Comparison of ENCODE assay signal across 19 cellular contexts in the genomic region with DNA sequence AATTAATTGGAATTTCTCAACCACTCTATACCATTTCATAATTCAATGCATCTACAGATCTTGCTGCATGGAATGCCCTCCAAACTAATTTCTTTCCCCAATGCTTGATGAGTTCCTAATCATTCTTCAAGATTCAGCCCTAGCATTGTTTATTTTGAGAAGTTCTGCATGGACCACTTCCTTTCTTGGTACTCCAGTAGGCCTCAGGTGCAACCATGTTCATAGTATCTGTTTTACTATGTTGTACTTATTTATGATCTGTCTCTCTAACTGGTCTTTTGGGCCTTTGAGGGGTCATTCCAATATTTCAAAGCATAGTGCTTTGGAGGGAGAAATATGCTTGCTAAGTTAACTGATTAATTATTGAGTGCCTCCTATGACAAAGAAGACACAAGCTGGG.
"Had no signal": no experiment of that assay in that cellular context is flagged by ENCODE, and none has a peak within 500 bp of the region (broad histone marks: within the 10 kb centered on the region; RNA-seq: fewer than 3 reads in every experiment).

No MANE protein-coding gene starts in this region.

- H3K9me3 Mint-ChIP-seq: activated T-cell treated with anti-CD3 and anti-CD28 coated beads, Interleukin-2, amount 50 U/mL, for 4 hours; dendritic cell treated with granulocyte-macrophage colony-stimulating factor and Interleukin-4, amounts not matched to agents 40 ng/mL and 50 ng/mL, for 4 days; naive B cell; stimulated activated naive CD8-positive, alpha-beta T cell treated with anti-CD3 and anti-CD28 coated beads, Interleukin-15, Interleukin-2, amounts not matched to agents 100 ng/mL and 50 ng/mL, for 24 hours had no signal

- H3K36me3 ChIP-seq: cardiac muscle cell, ovary, suprapubic skin, transverse colon, uterus had no signal

- H3K4me3 Mint-ChIP-seq: activated T-cell treated with anti-CD3 and anti-CD28 coated beads, Interleukin-2, amount 50 U/mL, for 4 hours; dendritic cell treated with granulocyte-macrophage colony-stimulating factor and Interleukin-4, amounts not matched to agents 40 ng/mL and 50 ng/mL, for 4 days; naive B cell; stimulated activated naive CD8-positive, alpha-beta T cell treated with anti-CD3 and anti-CD28 coated beads, Interleukin-15, Interleukin-2, amounts not matched to agents 100 ng/mL and 50 ng/mL, for 24 hours had no signal

- H3K27ac Mint-ChIP-seq: dendritic cell treated with granulocyte-macrophage colony-stimulating factor and Interleukin-4, amounts not matched to agents 40 ng/mL and 50 ng/mL, for 4 days; stimulated activated naive CD8-positive, alpha-beta T cell treated with anti-CD3 and anti-CD28 coated beads, Interleukin-15, Interleukin-2, amounts not matched to agents 100 ng/mL and 50 ng/mL, for 24 hours had no signal

- ATAC-seq: activated T-cell treated with anti-CD3 and anti-CD28 coated beads, Interleukin-2, amount 50 U/mL, for 4 hours; esophagus mucosa; mucosa of descending colon; psoas muscle; right cardiac atrium had no signal

- H3K4me1 ChIP-seq: psoas muscle, suprapubic skin, transverse colon, uterus had no signal

- H3K4me3 ChIP-seq: cardiac muscle cell, mucosa of descending colon, ovary, psoas muscle, SK-N-MC, suprapubic skin, transverse colon, uterus had no signal

- H3K9me3 ChIP-seq: mucosa of descending colon, ovary, psoas muscle, suprapubic skin, transverse colon, uterus had no signal

- H3K36me3 Mint-ChIP-seq: naive B cell had no signal

- H3K27me3 Mint-ChIP-seq: stimulated activated naive CD8-positive, alpha-beta T cell treated with anti-CD3 and anti-CD28 coated beads, Interleukin-15, Interleukin-2, amounts not matched to agents 100 ng/mL and 50 ng/mL, for 24 hours had no signal

- H3K27ac ChIP-seq: cardiac muscle cell, ovary, psoas muscle, suprapubic skin, transverse colon, uterus had no signal

- H3K27me3 ChIP-seq: cardiac muscle cell, ovary, suprapubic skin, transverse colon, uterus had no signal

- DNase-seq: activated naive CD4-positive, alpha-beta T cell treated with Interleukin-2 at 50 U/mL for 16 hours; activated T-cell treated with anti-CD3 and anti-CD28 coated beads, Interleukin-2, amount 50 U/mL, for 4 hours; amniotic stem cell; effector CD8-positive, alpha-beta T cell; mesenchymal stem cell; mucosa of descending colon; naive B cell; ovary; psoas muscle; right cardiac atrium; stimulated activated CD4-positive, alpha-beta T cell treated with anti-CD3 and anti-CD28 coated beads, Interleukin-2, amount 100 ng/mL, for 24 hours; transverse colon; uterus had no signal
